ENCODE assay signal across 8 cellular contexts in the genomic region with DNA sequence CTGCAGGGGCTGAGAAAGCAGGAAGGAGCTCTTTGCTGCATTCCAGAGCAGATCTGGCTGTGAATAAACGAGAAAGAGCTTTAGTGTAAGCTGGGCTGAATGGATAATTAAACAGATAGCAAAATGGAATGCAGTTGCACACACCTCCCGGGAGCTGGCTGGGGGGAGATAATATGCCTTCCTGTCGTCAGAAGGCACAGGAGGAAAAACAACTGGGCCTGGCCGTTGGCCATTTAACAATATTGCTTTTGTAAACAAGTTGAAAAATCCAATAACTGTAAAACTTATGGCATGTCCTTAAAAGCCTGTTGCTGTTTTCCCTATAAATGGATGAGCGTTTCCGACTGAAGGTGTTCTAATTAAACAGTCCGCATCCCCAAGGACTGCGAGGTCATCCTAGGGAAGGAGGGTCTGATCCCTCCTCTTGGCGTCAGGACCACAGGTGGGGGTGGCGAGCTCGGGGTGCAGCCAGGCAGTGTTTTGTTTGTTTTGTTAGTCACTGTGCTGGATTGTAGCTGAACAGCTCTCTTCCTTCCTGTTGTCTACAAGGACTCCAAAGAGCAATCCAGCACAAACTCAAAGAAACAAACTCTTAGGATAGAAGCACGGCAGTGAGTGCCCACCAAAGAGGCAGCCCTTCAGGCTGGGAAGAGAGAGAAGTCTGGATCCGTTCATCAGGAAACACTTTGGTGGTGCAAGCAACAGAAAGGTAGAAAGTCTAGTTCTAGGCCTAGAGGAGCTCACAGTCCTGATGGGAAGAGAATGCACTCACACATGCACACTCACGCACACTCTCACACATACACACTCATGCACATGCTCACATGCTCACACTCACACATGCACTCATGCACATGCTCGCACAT.
DNase-seq lines count a peak whose midpoint lies in the region; ATAC-seq and TF ChIP-seq lines count a peak whose summit lies in the region.

No MANE protein-coding gene starts in this region.

- H3K4me1 ChIP-seq in mucosa of rectum (ENCODE audit: control insufficient read depth in 2 of 2, insufficient read depth in 2 of 2, low read length in 2 of 2): peaks cover 26 to 32% of the 10 kb centered on the region in 2 donors

- no peak for TF ChIP-seq POLR2A in erythroblast (IDR thresholded peaks at IDR 0.05; ENCODE audit: low read length)

- peaks cover 0 to 3% of the 10 kb centered on the region in 2 donors for H3K9me3 ChIP-seq in mucosa of rectum (ENCODE audit: control insufficient read depth in 2 of 2, low read length in 2 of 2)

- H3K9ac ChIP-seq in mucosa of rectum (ENCODE audit: low read depth in 1 of 2, low read length in 2 of 2): peak overlapping the region in 1 of 2 donors; percentile 12

- no peaks in the 10 kb centered on the region for H3K36me3 ChIP-seq in mucosa of rectum (ENCODE audit: control insufficient read depth in 2 of 2, insufficient read depth in 2 of 2, low read length in 2 of 2)

- DNase-seq in LoVo (ENCODE audit: low spot score): peak; percentile 91
- peak; percentile 33 for DNase-seq in coronary artery (ENCODE audit: low spot score)
- DNase-seq in erythroblast (lab: John Stamatoyannopoulos, UW): no peak
- no peak for DNase-seq in NCI-H2227 treated with DMSO at 0.1 percent for 48 hours (lab: John Stamatoyannopoulos, UW)
- no peak for DNase-seq in DMS 273 treated with DMSO at 0.1 percent for 48 hours (lab: John Stamatoyannopoulos, UW)

- TF ChIP-seq CTCF in C4-2B (conservative IDR thresholded peaks at IDR 0.05) (no peak), coronary artery (IDR thresholded peaks at IDR 0.05) (no peak)

- ATAC-seq in HG03095 (IDR thresholded peaks at IDR 0.05; ENCODE audit: unreplicated experiment): no peak

- H3K27ac ChIP-seq in C4-2B: peak overlapping the region; percentile 81
- H3K27ac ChIP-seq in coronary artery: no peak overlapping the region
- H3K27ac ChIP-seq in mucosa of rectum (ENCODE audit: low read depth in 2 of 2, low read length in 2 of 2): peak overlapping the region; percentile 77 to 81

- H3K4me3 ChIP-seq in coronary artery (no peak overlapping the region), mucosa of rectum (ENCODE audit: low read length in 2 of 2) (peak overlapping the region; percentile 15 to 56)

- no peaks in the 10 kb centered on the region for H3K27me3 ChIP-seq in mucosa of rectum (ENCODE audit: control insufficient read depth in 2 of 2, insufficient read depth in 2 of 2, low read length in 2 of 2)

Comparison
In these comparisons a context has a peak if more than half of its experiments do, and no peak if none do; other contexts are left out.
1. H3K27ac ChIP-seq: peak in C4-2B (single experiment) and mucosa of rectum (2 of 2); none in coronary artery (0 of 2).
2. DNase-seq: peak in LoVo (single experiment) and coronary artery (single experiment); none in erythroblast (0 of 2), NCI-H2227 treated with DMSO at 0.1 percent for 48 hours (single experiment) and DMS 273 treated with DMSO at 0.1 percent for 48 hours (single experiment).